In the genomic region with DNA sequence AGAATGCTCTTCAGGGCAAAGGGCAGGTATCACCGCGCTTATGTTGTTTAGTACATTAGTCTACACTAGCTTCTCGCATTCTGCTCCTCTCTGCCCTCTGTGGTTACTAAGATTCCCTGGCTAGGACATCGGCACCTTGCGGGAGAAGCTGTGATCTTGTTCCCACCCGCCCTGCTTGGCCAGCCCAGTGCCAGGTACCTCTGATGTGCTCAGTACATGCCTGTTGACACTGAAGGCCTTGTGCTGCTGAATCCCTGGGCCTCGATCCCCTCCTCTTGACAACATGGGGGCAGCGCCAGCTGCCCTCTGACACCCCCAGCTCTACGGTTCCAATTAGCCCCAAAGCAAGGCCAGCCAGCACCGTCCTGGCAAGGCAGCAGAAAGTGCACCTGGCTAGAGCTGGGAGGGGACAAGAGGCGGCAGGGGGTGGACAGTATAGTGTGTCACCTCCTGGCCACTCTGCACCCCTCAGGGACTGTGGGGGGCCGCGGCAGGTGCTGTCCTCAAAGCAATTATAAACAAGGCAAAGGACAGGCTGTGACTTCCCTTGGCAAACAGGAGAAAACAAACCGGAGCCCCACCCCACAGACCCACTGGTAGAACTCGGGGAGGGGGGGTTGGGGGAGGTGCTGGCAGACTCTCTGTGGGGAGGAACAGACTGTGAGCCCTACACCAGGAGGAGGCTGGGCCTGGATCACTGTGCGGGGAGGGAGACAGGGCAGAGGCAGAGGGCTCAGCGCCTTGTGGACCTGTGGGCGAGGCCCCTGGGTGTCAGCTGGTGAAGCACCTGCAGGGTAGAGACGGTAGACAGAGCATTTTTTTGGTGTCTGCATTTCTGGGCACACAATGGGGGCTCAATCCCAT, we compare ENCODE assay signal across 11 cellular contexts. TPM values are rescaled to one million over a fixed set of nuclear protein-coding genes. Genes with fewer than 3 reads are reported as not detected.
DNase-seq lines count a peak whose midpoint lies in the region; ATAC-seq, FAIRE-seq and TF ChIP-seq lines count a peak whose summit lies in the region.
"Had no signal": no experiment of that assay in that cellular context is flagged by ENCODE, and none has a peak within 500 bp of the region (broad histone marks: within the 10 kb centered on the region; RNA-seq: fewer than 3 reads in every experiment).

No MANE protein-coding gene starts in this region.

- no peak for TF ChIP-seq RAD21 in H1 (IDR thresholded peaks at IDR 0.05 in 1 of 2, conservative IDR thresholded peaks at IDR 0.05 in 1 of 2; ENCODE audit: low read depth in 2 of 2, low read length in 2 of 2)

- no peak overlapping the region for H2BK120ac ChIP-seq in H1 (replicated peaks; ENCODE audit: low read depth, low read length)
- no peak overlapping the region for H2BK120ac ChIP-seq in neuronal stem cell (ENCODE audit: low read depth, low read length)

- no peak overlapping the region for H3K56ac ChIP-seq in H1 (replicated peaks; ENCODE audit: insufficient read length, low read depth, low read length)

- H3K9ac ChIP-seq in H1 (replicated peaks in 1 of 4; ENCODE audit: extremely low read depth in 1 of 4, low read depth in 3 of 4, low read length in 3 of 4): no peak overlapping the region
- no peak overlapping the region for H3K9ac ChIP-seq in neuronal stem cell (ENCODE audit: low read depth, low read length, poor library complexity)
- H3K9ac ChIP-seq: GM23248 had no signal

- H3K36me3 Mint-ChIP-seq in CD8-positive, alpha-beta T cell: no peaks in the 10 kb centered on the region

- H3K9me3 ChIP-seq in H1 (ENCODE audit: insufficient read depth in 2 of 2, low read depth in 1 of 2, low read length in 1 of 2): no peaks in the 10 kb centered on the region
- no peaks in the 10 kb centered on the region for H3K9me3 ChIP-seq in neuronal stem cell (replicated peaks in 1 of 2; ENCODE audit: control insufficient read depth in 2 of 2, insufficient read depth in 1 of 2, low read depth in 1 of 2, low read length in 2 of 2)
- H3K9me3 ChIP-seq in CD8-positive, alpha-beta T cell (ENCODE audit: low read length): no peaks in the 10 kb centered on the region
- H3K9me3 ChIP-seq in sigmoid colon: no peaks in the 10 kb centered on the region
- H3K9me3 ChIP-seq: left lung had no signal

- ATAC-seq in GM19467 (IDR thresholded peaks at IDR 0.05; ENCODE audit: unreplicated experiment): no peak
- ATAC-seq in CD8-positive, alpha-beta T cell: no peak
- ATAC-seq: left lung had no signal

- H3K4ac ChIP-seq in H1 (replicated peaks; ENCODE audit: insufficient read length, low read depth, low read length) (no peak overlapping the region), neuronal stem cell (ENCODE audit: low read length) (no peak overlapping the region)

- H3K4me1 ChIP-seq in H1 (replicated peaks in 1 of 4; ENCODE audit: control insufficient read depth in 3 of 4, insufficient read depth in 4 of 4, low read length in 3 of 4) (peaks cover 12 to 38% (median 23%) of the 10 kb centered on the region in 4 experiments), neuronal stem cell (ENCODE audit: control insufficient read depth in 2 of 2, insufficient read depth in 1 of 2, low read depth in 1 of 2, low read length in 2 of 2) (peaks cover 6 to 9% of the 10 kb centered on the region in 2 donors), sigmoid colon (peaks cover 0 to 76% (median 58%) of the 10 kb centered on the region in 4 donors)
- H3K4me1 ChIP-seq in CD8-positive, alpha-beta T cell (ENCODE audit: insufficient read depth, low read length): peaks cover 59% of the 10 kb centered on the region

- in situ Hi-C loops in G401 (cut with HindIII; ENCODE audit: low sequenced_read_pairs): no loop called here

- 90% methylated on average over 17 of the region's 19 CpGs; no CpG with 5 or more reads in 1 of the 2 experiments for WGBS in H1 (ENCODE audit: extremely low coverage in 1 of 2, insufficient coverage in 1 of 2, insufficient read length in 1 of 2, insufficient replicate concordance in 2 of 2, low coverage in 1 of 2, low lambda C conversion rate in 2 of 2, missing lambda C conversion rate in 1 of 2), 2 experiments
- WGBS in neuronal stem cell (ENCODE audit: extremely low coverage in 2 of 2, insufficient read length in 2 of 2, insufficient replicate concordance in 1 of 2), 2 donors: no CpG with 5 or more reads among the region's 19 CpGs
- 21 to 64% methylated on average over 19 of the region's 19 CpGs for WGBS in sigmoid colon, 2 donors

- no peak overlapping the region for H3K4me3 ChIP-seq in H1 (ENCODE audit: extremely low read depth in 1 of 4, insufficient read depth in 2 of 4, low read depth in 3 of 4, low read length in 4 of 4)
- H3K4me3 ChIP-seq in neuronal stem cell (ENCODE audit: low read length in 2 of 2): no peak overlapping the region
- no peak overlapping the region for H3K4me3 ChIP-seq in CD8-positive, alpha-beta T cell (ENCODE audit: low read depth, low read length)
- H3K4me3 ChIP-seq in sigmoid colon: no peak overlapping the region
- H3K4me3 ChIP-seq: GM23248, left lung had no signal

- TF ChIP-seq EP300 in H1 (IDR thresholded peaks at IDR 0.05; ENCODE audit: borderline replicate concordance in 1 of 2, low read depth in 2 of 2, low read length in 2 of 2) (no peak), sigmoid colon (IDR thresholded peaks at IDR 0.05) (no peak)

- H2BK15ac ChIP-seq in H1 (ENCODE audit: low read length) (no peak overlapping the region), neuronal stem cell (ENCODE audit: low read length) (peak overlapping the region; percentile 17)

- POLR2A ChIA-PET in H1 (lab: Charles Lee; ENCODE audit: partially characterized antibody): interaction anchor here (0.7 to 1.4 kb wide), 3 partner anchors 9 to 27 kb away, joined by 3 read pairs; no protein-coding TSS in a partner anchor
- POLR2A ChIA-PET in CD8-positive, alpha-beta T cell (lab: Charles Lee): no interaction called here

- no peak overlapping the region for H3K4me2 ChIP-seq in H1 (ENCODE audit: insufficient read depth in 1 of 2, low read depth in 2 of 2, low read length in 2 of 2)
- H3K4me2 ChIP-seq in neuronal stem cell (ENCODE audit: insufficient read depth, low read length, poor library complexity, severe bottlenecking): no peak overlapping the region

- no peak for TF ChIP-seq CTCF in H1 (IDR thresholded peaks at IDR 0.05; ENCODE audit: control extremely low read depth in 1 of 3, insufficient read depth in 1 of 3, low read depth in 1 of 3, low read length in 3 of 3)
- no peak for TF ChIP-seq CTCF in CD8-positive, alpha-beta T cell (IDR thresholded peaks at IDR 0.05)
- TF ChIP-seq CTCF in sigmoid colon (IDR thresholded peaks at IDR 0.05): no peak

- no peak overlapping the region for H4K8ac ChIP-seq in H1 (ENCODE audit: extremely low read depth, insufficient read depth, low read length)
- H4K8ac ChIP-seq in neuronal stem cell (ENCODE audit: low read depth, low read length): no peak overlapping the region

- intact Hi-C loops in CD8-positive, alpha-beta T cell (cut with DNase I, micrococcal nuclease): no loop called here
- intact Hi-C loops in sigmoid colon (cut with DNase I): no loop called here

- no peaks in the 10 kb centered on the region for H3K36me3 ChIP-seq in H1 (ENCODE audit: control insufficient read depth in 2 of 4, insufficient read depth in 4 of 4, low read length in 3 of 4)
- no peaks in the 10 kb centered on the region for H3K36me3 ChIP-seq in neuronal stem cell (replicated peaks in 1 of 2; ENCODE audit: control insufficient read depth in 2 of 2, insufficient read depth in 2 of 2, low read length in 2 of 2)
- no peaks in the 10 kb centered on the region for H3K36me3 ChIP-seq in CD8-positive, alpha-beta T cell (ENCODE audit: insufficient read depth, low read length)
- H3K36me3 ChIP-seq in sigmoid colon: peaks cover 0 to 6% (median 0%) of the 10 kb centered on the region in 4 donors

- H3K18ac ChIP-seq in H1 (ENCODE audit: extremely low read depth, low read length) (no peak overlapping the region), neuronal stem cell (ENCODE audit: low read length) (no peak overlapping the region)

- H4K5ac ChIP-seq in H1 (ENCODE audit: insufficient read length, low read depth, low read length): no peak overlapping the region

- CTCF ChIA-PET in H1 (lab: Charles Lee; ENCODE audit: partially characterized antibody): interaction anchor here (0.6 to 3.0 kb wide), 4 partner anchors 10 to 48 kb away, joined by 3 to 15 read pairs (median 4); no protein-coding TSS in a partner anchor
- CTCF ChIA-PET in CD8-positive, alpha-beta T cell (lab: Charles Lee): interaction anchor here (1.0 kb wide), 1 partner anchor 45 kb away, joined by 4 read pairs; no protein-coding TSS in a partner anchor

- H3K23ac ChIP-seq in H1 (ENCODE audit: insufficient read length): no peak overlapping the region
- peak overlapping the region; percentile 47 for H3K23ac ChIP-seq in neuronal stem cell (ENCODE audit: low read depth, low read length, poor library complexity)

- H3K79me2 ChIP-seq in H1 (ENCODE audit: control insufficient read depth in 1 of 2, insufficient read depth in 2 of 2, low read length in 2 of 2): no peaks in the 10 kb centered on the region

- H3K27me3 ChIP-seq in H1 (replicated peaks in 1 of 4; ENCODE audit: control insufficient read depth in 3 of 4, extremely low read depth in 1 of 4, insufficient read depth in 3 of 4, low read length in 3 of 4) (peaks cover 0 to 4% (median 2%) of the 10 kb centered on the region in 4 experiments; a peak in 3 of 7 replicates), neuronal stem cell (ENCODE audit: control insufficient read depth in 3 of 3, insufficient read depth in 3 of 3, low read depth in 1 of 3, low read length in 3 of 3) (peaks cover 0 to 65% (median 11%) of the 10 kb centered on the region in 3 experiments), sigmoid colon (no peaks in the 10 kb centered on the region)
- no peaks in the 10 kb centered on the region for H3K27me3 ChIP-seq in CD8-positive, alpha-beta T cell (ENCODE audit: insufficient read depth, low read length)
- H3K27me3 ChIP-seq: left lung had no signal

- H2BK20ac ChIP-seq in H1 (ENCODE audit: low read length): no peak overlapping the region

- peak; percentile 78 for DNase-seq in G401 (ENCODE audit: low spot score)
- peak; percentile 89 for DNase-seq in NCI-H2196 (lab: John Stamatoyannopoulos, UW; ENCODE audit: unreplicated experiment)
- no peak for DNase-seq in H1 (ENCODE audit: low read depth in 1 of 2, low spot score in 2 of 2)
- no peak for DNase-seq in neuronal stem cell (ENCODE audit: low spot score)
- no peak for DNase-seq in ureter (ENCODE audit: low spot score)
- no peak for DNase-seq in CD8-positive, alpha-beta T cell
- no peak for DNase-seq in sigmoid colon
- DNase-seq: activated CD4-positive, CD25-positive, alpha-beta regulatory T cell; GM23248 had no signal

- H2BK12ac ChIP-seq in H1 (ENCODE audit: low read depth, low read length) (no peak overlapping the region), neuronal stem cell (ENCODE audit: low read length) (no peak overlapping the region)

- peaks cover 49% of the 10 kb centered on the region for H3K4me1 Mint-ChIP-seq in CD8-positive, alpha-beta T cell (ENCODE audit: low read depth)

- H2AK5ac ChIP-seq in H1 (ENCODE audit: low read depth, low read length) (no peak overlapping the region), neuronal stem cell (ENCODE audit: low read depth, low read length) (peak overlapping the region; percentile 72)

- no peaks in the 10 kb centered on the region for H3K27me3 Mint-ChIP-seq in CD8-positive, alpha-beta T cell (ENCODE audit: low read depth)

- no peak for FAIRE-seq in H1 (lab: Jason Lieb, UNC)

- H3K14ac ChIP-seq in H1 (ENCODE audit: insufficient read length) (no peak overlapping the region), neuronal stem cell (ENCODE audit: low read length) (no peak overlapping the region)

- no peaks in the 10 kb centered on the region for H3K9me3 Mint-ChIP-seq in CD8-positive, alpha-beta T cell

- no peak overlapping the region for H3K27ac ChIP-seq in H1 (ENCODE audit: low read depth, low read length)
- no peak overlapping the region for H3K27ac ChIP-seq in neuronal stem cell (replicated peaks; ENCODE audit: low read length)
- H3K27ac ChIP-seq in CD8-positive, alpha-beta T cell (ENCODE audit: low read depth, low read length): no peak overlapping the region
- peak overlapping the region in 1 of 4 donors; percentile 9 for H3K27ac ChIP-seq in sigmoid colon
- H3K27ac ChIP-seq: GM23248, left lung had no signal

- H3K79me1 ChIP-seq in H1 (ENCODE audit: low read depth, low read length) (no peaks in the 10 kb centered on the region), neuronal stem cell (ENCODE audit: low read depth, low read length) (no peaks in the 10 kb centered on the region)

- TF ChIP-seq POLR2A in H1 (IDR thresholded peaks at IDR 0.05; ENCODE audit: control extremely low read depth in 1 of 2, low read depth in 2 of 2, low read length in 2 of 2) (no peak), sigmoid colon (IDR thresholded peaks at IDR 0.05) (no peak)

- H3K27ac Mint-ChIP-seq in CD8-positive, alpha-beta T cell: no peak overlapping the region

- H2BK5ac ChIP-seq in H1 (ENCODE audit: low read depth, low read length): 0 out of 2 replicates have a peak overlapping the region, but pooled peaks have one; percentile 39
- H2BK5ac ChIP-seq in neuronal stem cell (ENCODE audit: low read length): no peak overlapping the region

- no peak overlapping the region for H3K4me3 Mint-ChIP-seq in CD8-positive, alpha-beta T cell

- no peak overlapping the region for H4K91ac ChIP-seq in H1 (replicated peaks; ENCODE audit: insufficient read length, low read length)
- no peak overlapping the region for H4K91ac ChIP-seq in neuronal stem cell (ENCODE audit: low read depth, low read length, poor library complexity)

- H3K23me2 ChIP-seq in H1 (ENCODE audit: low read depth, low read length): peaks cover 2% of the 10 kb centered on the region; the same call in 1 of the 2 replicates

- H2AFZ ChIP-seq in H1 (ENCODE audit: low read length) (no peak overlapping the region), neuronal stem cell (ENCODE audit: low read length) (no peak overlapping the region)
- H2AFZ ChIP-seq: GM23248 had no signal

- peaks cover 0 to 2% of the 10 kb centered on the region in 2 experiments for H4K20me1 ChIP-seq in H1 (replicated peaks in 1 of 2; ENCODE audit: control insufficient read depth in 1 of 2, insufficient read depth in 2 of 2, low read length in 2 of 2)

RNA-seq across cellular contexts. Expression of a gene that starts 7.1 kb away (rescaled TPM):
- total RNA-seq in G401 (2014; rRNA removed; shearing (Covaris generic)): 6.7 and 9.8 TPM in 2 replicates
- 2.3 and 2.4 TPM in 2 replicates for total RNA-seq in H1 (2021; fragmentation: NEBNext Ultra II Directional; extraction: Animal tissue kit (Norgen Biotek cat#: 25700))
- 5.9 and 6.7 TPM in 2 replicates for polyA plus RNA-seq in H1 (2011; rRNA removed)
- 4.6 TPM for polyA plus RNA-seq in H1 (2011; cell fraction: cytosol; rRNA removed)
- polyA plus RNA-seq in H1 (2011; cell fraction: nucleus; rRNA removed): 7.6 TPM
- polyA plus RNA-seq in H1 (2012, experiment 1 of 2): 2.1 to 6.8 TPM (median 4.1 TPM) in 4 replicates
- 2.7 TPM for polyA plus RNA-seq in H1 (2012, experiment 2 of 2)
- 0.71 TPM for polyA plus RNA-seq in H1 (2013, experiment 1 of 2)
- polyA plus RNA-seq in H1 (2013, experiment 2 of 2): 0.61 TPM
- polyA minus RNA-seq in H1 (2011; rRNA and poly(A)+ RNA removed): 1.9 and 4.6 TPM in 2 replicates
- polyA minus RNA-seq in H1 (2011; cell fraction: cytosol; rRNA and poly(A)+ RNA removed): 3.2 TPM
- polyA minus RNA-seq in H1 (2011; cell fraction: nucleus; rRNA and poly(A)+ RNA removed): 2.8 TPM
- 1.1 TPM for polyA plus RNA-seq in neuronal stem cell (2013, experiment 1 of 2)
- 1.1 TPM for polyA plus RNA-seq in neuronal stem cell (2013, experiment 2 of 2)
- total RNA-seq in ureter: 29.4 TPM
- total RNA-seq in CD8-positive, alpha-beta T cell: 10 to 100 TPM; 10.2 to 12.7 TPM
- total RNA-seq in sigmoid colon: 10 to 100 TPM; 21.0 to 28.5 (median 24.2) TPM
- polyA plus RNA-seq in sigmoid colon: 10 to 100 TPM; 28.2 to 40.9 (median 34.0) TPM

RNA-seq across cellular contexts. Expression of a gene that starts 18.9 kb away (rescaled TPM):
- total RNA-seq in G401 (2014; rRNA removed; shearing (Covaris generic)): not detected in 2 replicates
- not detected in 2 replicates for total RNA-seq in H1 (2021; fragmentation: NEBNext Ultra II Directional; extraction: Animal tissue kit (Norgen Biotek cat#: 25700))
- polyA plus RNA-seq in H1 (2011; rRNA removed) (0.09 and 0.25 TPM in 2 replicates), sigmoid colon (10 to 100 TPM in 1 of 3 donors, 1 to 10 TPM in 1, under 1 TPM in 1; 0.07 to 12.6 (median 9.2) TPM)
- polyA plus RNA-seq in H1 (2011; cell fraction: cytosol; rRNA removed): 0.22 TPM
- polyA plus RNA-seq in H1 (2011; cell fraction: nucleus; rRNA removed): 0.21 TPM
- polyA plus RNA-seq in H1 (2012, experiment 1 of 2): 0.23 TPM in 1 of 4 replicates, not detected in the others
- polyA plus RNA-seq in H1 (2012, experiment 2 of 2): 0.13 TPM
- 0.04 TPM for polyA plus RNA-seq in H1 (2013, experiment 1 of 2)
- polyA plus RNA-seq in H1 (2013, experiment 2 of 2): 0.07 TPM
- polyA minus RNA-seq in H1 (2011; rRNA and poly(A)+ RNA removed): not detected in 2 replicates
- polyA minus RNA-seq in H1 (2011; cell fraction: cytosol; rRNA and poly(A)+ RNA removed): not detected
- not detected for polyA minus RNA-seq in H1 (2011; cell fraction: nucleus; rRNA and poly(A)+ RNA removed)
- polyA plus RNA-seq in neuronal stem cell (2013, experiment 1 of 2): 0.03 TPM
- polyA plus RNA-seq in neuronal stem cell (2013, experiment 2 of 2): 0.07 TPM
- total RNA-seq in ureter (not detected), sigmoid colon (not detected)
- not detected for total RNA-seq in CD8-positive, alpha-beta T cell
- total RNA-seq: GM23248 had no signal
- polyA plus RNA-seq: GM23248 had no signal

RNA-seq across cellular contexts. Expression of a gene that starts 51.4 kb away (rescaled TPM):
- total RNA-seq in G401 (2014; rRNA removed; shearing (Covaris generic)): 1.7 and 3.3 TPM in 2 replicates
- total RNA-seq in H1 (2021; fragmentation: NEBNext Ultra II Directional; extraction: Animal tissue kit (Norgen Biotek cat#: 25700)): 3.4 and 3.9 TPM in 2 replicates
- polyA plus RNA-seq in H1 (2011; rRNA removed) (4.4 and 8.4 TPM in 2 replicates), sigmoid colon (1 to 10 TPM; 1.6 to 4.8 (median 3.3) TPM)
- 5.4 TPM for polyA plus RNA-seq in H1 (2011; cell fraction: cytosol; rRNA removed)
- 14.9 TPM for polyA plus RNA-seq in H1 (2011; cell fraction: nucleus; rRNA removed)
- polyA plus RNA-seq in H1 (2012, experiment 1 of 2): 1.3 to 4.2 TPM (median 3.1 TPM) in 4 replicates
- 4.2 TPM for polyA plus RNA-seq in H1 (2012, experiment 2 of 2)
- polyA plus RNA-seq in H1 (2013, experiment 1 of 2): 2.8 TPM
- polyA plus RNA-seq in H1 (2013, experiment 2 of 2): 2.5 TPM
- polyA minus RNA-seq in H1 (2011; rRNA and poly(A)+ RNA removed): 1.1 and 2.8 TPM in 2 replicates
- polyA minus RNA-seq in H1 (2011; cell fraction: cytosol; rRNA and poly(A)+ RNA removed): 3.6 TPM
- 3.2 TPM for polyA minus RNA-seq in H1 (2011; cell fraction: nucleus; rRNA and poly(A)+ RNA removed)
- 8.3 TPM for polyA plus RNA-seq in neuronal stem cell (2013, experiment 1 of 2)
- 8.2 TPM for polyA plus RNA-seq in neuronal stem cell (2013, experiment 2 of 2)
- total RNA-seq in ureter (7.5 TPM), sigmoid colon (1 to 10 TPM; 4.1 to 4.9 (median 4.7) TPM)
- 1 to 10 TPM; 3.7 to 6.2 TPM for total RNA-seq in CD8-positive, alpha-beta T cell

RNA-seq across cellular contexts. Expression of a gene that starts 52.3 kb away (rescaled TPM):
- 7.7 TPM in 1 of 2 replicates, not detected in the other for total RNA-seq in G401 (2014; rRNA removed; shearing (Covaris generic))
- total RNA-seq in H1 (2021; fragmentation: NEBNext Ultra II Directional; extraction: Animal tissue kit (Norgen Biotek cat#: 25700)): 0.67 and 1.4 TPM in 2 replicates
- polyA plus RNA-seq in H1 (2011; rRNA removed) (0.32 and 0.38 TPM in 2 replicates), sigmoid colon (1 to 10 TPM in 1 of 3 donors, not detected in 2; 1.5 TPM)
- polyA plus RNA-seq in H1 (2011; cell fraction: cytosol; rRNA removed): 0.32 TPM
- 2.4 TPM for polyA plus RNA-seq in H1 (2011; cell fraction: nucleus; rRNA removed)
- polyA plus RNA-seq in H1 (2012, experiment 1 of 2): 0.41 to 1.4 TPM (median 0.87 TPM) in 4 replicates
- not detected for polyA plus RNA-seq in H1 (2012, experiment 2 of 2)
- polyA plus RNA-seq in H1 (2013, experiment 1 of 2): 0.57 TPM
- polyA plus RNA-seq in H1 (2013, experiment 2 of 2): 0.22 TPM
- polyA minus RNA-seq in H1 (2011; rRNA and poly(A)+ RNA removed): not detected in 2 replicates
- not detected for polyA minus RNA-seq in H1 (2011; cell fraction: cytosol; rRNA and poly(A)+ RNA removed)
- 2.4 TPM for polyA minus RNA-seq in H1 (2011; cell fraction: nucleus; rRNA and poly(A)+ RNA removed)
- polyA plus RNA-seq in neuronal stem cell (2013, experiment 1 of 2): 0.59 TPM
- polyA plus RNA-seq in neuronal stem cell (2013, experiment 2 of 2): 1.0 TPM
- total RNA-seq in ureter (14.2 TPM), sigmoid colon (10 to 100 TPM in 1 of 4 donors, 1 to 10 TPM in 3; 2.0 to 13.8 (median 4.4) TPM)
- not detected for total RNA-seq in CD8-positive, alpha-beta T cell
- polyA plus RNA-seq: GM23248 had no signal

RNA-seq across cellular contexts. Expression of a gene that starts 59.2 kb away (rescaled TPM):
- 199 and 283 TPM in 2 replicates for total RNA-seq in G401 (2014; rRNA removed; shearing (Covaris generic))
- total RNA-seq in H1 (2021; fragmentation: NEBNext Ultra II Directional; extraction: Animal tissue kit (Norgen Biotek cat#: 25700)): 216 and 228 TPM in 2 replicates
- polyA plus RNA-seq in H1 (2011; rRNA removed) (457 and 560 TPM in 2 replicates), sigmoid colon (100 to 1,000 TPM; 209 to 309 (median 254) TPM)
- 411 TPM for polyA plus RNA-seq in H1 (2011; cell fraction: cytosol; rRNA removed)
- 121 TPM for polyA plus RNA-seq in H1 (2011; cell fraction: nucleus; rRNA removed)
- polyA plus RNA-seq in H1 (2012, experiment 1 of 2): 269 to 362 TPM (median 306 TPM) in 4 replicates
- polyA plus RNA-seq in H1 (2012, experiment 2 of 2): 244 TPM
- polyA plus RNA-seq in H1 (2013, experiment 1 of 2): 295 TPM
- polyA plus RNA-seq in H1 (2013, experiment 2 of 2): 293 TPM
- polyA minus RNA-seq in H1 (2011; rRNA and poly(A)+ RNA removed): 89.9 and 99.3 TPM in 2 replicates
- 36.2 TPM for polyA minus RNA-seq in H1 (2011; cell fraction: cytosol; rRNA and poly(A)+ RNA removed)
- polyA minus RNA-seq in H1 (2011; cell fraction: nucleus; rRNA and poly(A)+ RNA removed): 41.6 TPM
- polyA plus RNA-seq in neuronal stem cell (2013, experiment 1 of 2): 238 TPM
- polyA plus RNA-seq in neuronal stem cell (2013, experiment 2 of 2): 259 TPM
- total RNA-seq in ureter (209 TPM), sigmoid colon (100 to 1,000 TPM; 116 to 154 (median 151) TPM)
- total RNA-seq in CD8-positive, alpha-beta T cell: 100 to 1,000 TPM in 1 of 2 experiments, 10 to 100 TPM in 1; 94.3 to 101 TPM

Comparison
In these comparisons a context has a peak if more than half of its experiments do, and no peak if none do; other contexts are left out.
1. DNase-seq: peak in G401 (single experiment) and NCI-H2196 (single experiment); none in H1 (0 of 2), neuronal stem cell (single experiment), ureter (single experiment), CD8-positive, alpha-beta T cell (0 of 7) and sigmoid colon (single experiment).